In genomic region chr9:19703702-19704101, GRCh38 we compare ENCODE assay signal across 27 cellular contexts.
"Had no signal": no experiment of that assay in that cellular context is flagged by ENCODE, and none has a peak within 500 bp of the region (broad histone marks: within the 10 kb centered on the region; RNA-seq: fewer than 3 reads in every experiment).

No MANE protein-coding gene starts in this region.

- H3K27me3 ChIP-seq: cardiac muscle cell had no signal

- H3K4me1 Mint-ChIP-seq: activated CD4-positive, alpha-beta T cell treated with anti-CD3 and anti-CD28 coated beads, Interleukin-2, amount 10 ng/mL, durations not matched to agents 7 days and 5 days; activated naive CD8-positive, alpha-beta T cell treated with anti-CD3 and anti-CD28 coated beads, Interleukin-2, amount 50 U/mL, for 24 hours; T-helper 17 cell had no signal

- FAIRE-seq: astrocyte, TTC549 had no signal

- ATAC-seq: activated naive CD4-positive, alpha-beta T cell treated with anti-CD3 and anti-CD28 coated beads, Interleukin-2, amount 50 U/mL, for 72 hours; activated naive CD8-positive, alpha-beta T cell treated with anti-CD3 and anti-CD28 coated beads, Interleukin-2, amount 50 U/mL, for 24 hours; activated T-cell treated with anti-CD3 and anti-CD28 coated beads, Interleukin-2, amount 50 U/mL, for 4 hours; T-helper 17 cell had no signal

- H3K27ac ChIP-seq: cardiac muscle cell had no signal

- H3K4me3 Mint-ChIP-seq: activated CD4-positive, alpha-beta memory T cell treated with anti-CD3 and anti-CD28 coated beads for 36 hours; activated CD4-positive, alpha-beta T cell treated with anti-CD3 and anti-CD28 coated beads, Interleukin-2, amount 10 ng/mL, durations not matched to agents 7 days and 5 days; activated naive CD8-positive, alpha-beta T cell treated with anti-CD3 and anti-CD28 coated beads, Interleukin-2, amount 50 U/mL, for 24 hours; activated T-cell treated with anti-CD3 and anti-CD28 coated beads, Interleukin-2, amount 50 U/mL, for 4 hours; T-helper 17 cell had no signal

- H3K27me3 Mint-ChIP-seq: activated naive CD8-positive, alpha-beta T cell treated with anti-CD3 and anti-CD28 coated beads, Interleukin-2, amount 50 U/mL, for 24 hours; brain had no signal

- H3K36me3 ChIP-seq: cardiac muscle cell had no signal

- DNase-seq: activated CD4-positive, alpha-beta memory T cell treated with anti-CD3 and anti-CD28 coated beads for 36 hours; activated CD4-positive, alpha-beta T cell treated with anti-CD3 and anti-CD28 coated beads, Interleukin-2, amount 10 ng/mL, durations not matched to agents 7 days and 5 days; activated CD4-positive, CD25-positive, alpha-beta regulatory T cell; activated CD8-positive, alpha-beta memory T cell treated with anti-CD3 and anti-CD28 coated beads for 24 hours; activated effector memory CD4-positive, alpha-beta T cell treated with anti-CD3 and anti-CD28 coated beads, Interleukin-2, amount 50 U/mL, for 16 hours; activated naive CD4-positive, alpha-beta T cell treated with Interleukin-2 at 50 U/mL for 16 hours; activated naive CD8-positive, alpha-beta T cell treated with anti-CD3 and anti-CD28 coated beads, Interleukin-2, amount 50 U/mL, for 24 hours; activated T-cell treated with anti-CD3 and anti-CD28 coated beads, Interleukin-2, amount 50 U/mL, for 4 hours; amniotic stem cell; cerebellar nuclear complex; Kasumi-1; NCI-H1105 treated with DMSO at 0.1 percent for 48 hours; NCI-H1436 treated with DMSO at 0.1 percent for 48 hours; NCI-H187 treated with DMSO at 0.1 percent for 48 hours; NCI-H2081 treated with DMSO at 0.1 percent for 48 hours; NCI-H2171 treated with DMSO at 0.1 percent for 48 hours; NCI-H226; NCI-H526; NCI-H82; SIG-M5; T-helper 17 cell; T1000 had no signal

- H3K36me3 Mint-ChIP-seq: activated CD4-positive, alpha-beta memory T cell treated with anti-CD3 and anti-CD28 coated beads for 36 hours; activated naive CD4-positive, alpha-beta T cell treated with anti-CD3 and anti-CD28 coated beads, Interleukin-2, amount 50 U/mL, for 72 hours; brain had no signal

- H3K4me3 ChIP-seq: cardiac muscle cell had no signal

- H3K27ac Mint-ChIP-seq: activated CD4-positive, alpha-beta memory T cell treated with anti-CD3 and anti-CD28 coated beads for 36 hours; activated CD4-positive, alpha-beta T cell treated with anti-CD3 and anti-CD28 coated beads, Interleukin-2, amount 10 ng/mL, durations not matched to agents 7 days and 5 days; activated naive CD4-positive, alpha-beta T cell treated with anti-CD3 and anti-CD28 coated beads, Interleukin-2, amount 50 U/mL, for 72 hours; activated naive CD8-positive, alpha-beta T cell treated with anti-CD3 and anti-CD28 coated beads, Interleukin-2, amount 50 U/mL, for 24 hours; T-helper 17 cell had no signal

- H3K9me3 Mint-ChIP-seq: activated CD4-positive, alpha-beta memory T cell treated with anti-CD3 and anti-CD28 coated beads for 36 hours; activated CD4-positive, alpha-beta T cell treated with anti-CD3 and anti-CD28 coated beads, Interleukin-2, amount 10 ng/mL, durations not matched to agents 7 days and 5 days; activated naive CD4-positive, alpha-beta T cell treated with anti-CD3 and anti-CD28 coated beads, Interleukin-2, amount 50 U/mL, for 72 hours; activated naive CD8-positive, alpha-beta T cell treated with anti-CD3 and anti-CD28 coated beads, Interleukin-2, amount 50 U/mL, for 24 hours; activated T-cell treated with anti-CD3 and anti-CD28 coated beads, Interleukin-2, amount 50 U/mL, for 4 hours had no signal
